1 cellular context compared by ENCODE assay signal in genomic region chr3:49786357-49787181, GRCh38.
TF ChIP-seq lines count a peak whose summit lies in the region.

Gene IP6K1 (minus strand): TSS chr3:49786542. CDS start chr3:49748040, 38,502 bp downstream.

TF ChIP-seq in WTC11, 78 proteins besides CTCF, POLR2A, EP300 and RAD21 (continued from another document):
- no peak for TF ChIP-seq SMAD3 (CRISPR knock-in tag; IDR thresholded peaks at IDR 0.05; ENCODE audit: borderline replicate concordance)
- TF ChIP-seq FOXK1 (CRISPR knock-in tag; IDR thresholded peaks at IDR 0.05), result peak; percentile 87; the same call in 1 of the 2 replicates
- TF ChIP-seq RELA (CRISPR knock-in tag; IDR thresholded peaks at IDR 0.05; ENCODE audit: borderline replicate concordance), result peak; percentile 67
- TF ChIP-seq NR3C1 (CRISPR knock-in tag; conservative IDR thresholded peaks at IDR 0.05; ENCODE audit: low read depth), result no peak
- TF ChIP-seq CREB1 (CRISPR knock-in tag; IDR thresholded peaks at IDR 0.05), result 0 out of 2 replicates have a peak, but pooled peaks have one; percentile 21
- TF ChIP-seq, protein P1, sequence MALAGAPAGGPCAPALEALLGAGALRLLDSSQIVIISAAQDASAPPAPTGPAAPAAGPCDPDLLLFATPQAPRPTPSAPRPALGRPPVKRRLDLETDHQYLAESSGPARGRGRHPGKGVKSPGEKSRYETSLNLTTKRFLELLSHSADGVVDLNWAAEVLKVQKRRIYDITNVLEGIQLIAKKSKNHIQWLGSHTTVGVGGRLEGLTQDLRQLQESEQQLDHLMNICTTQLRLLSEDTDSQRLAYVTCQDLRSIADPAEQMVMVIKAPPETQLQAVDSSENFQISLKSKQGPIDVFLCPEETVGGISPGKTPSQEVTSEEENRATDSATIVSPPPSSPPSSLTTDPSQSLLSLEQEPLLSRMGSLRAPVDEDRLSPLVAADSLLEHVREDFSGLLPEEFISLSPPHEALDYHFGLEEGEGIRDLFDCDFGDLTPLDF (CRISPR knock-in tag; IDR thresholded peaks at IDR 0.05), result no peak; the same call in 1 of the 2 replicates
- no peak for TF ChIP-seq ZMAT4 (CRISPR knock-in tag; IDR thresholded peaks at IDR 0.05)
- no peak; the same call in 1 of the 2 replicates for TF ChIP-seq E2F5 (CRISPR knock-in tag; IDR thresholded peaks at IDR 0.05)
- peak; percentile 91 for TF ChIP-seq NFYB (CRISPR knock-in tag; conservative IDR thresholded peaks at IDR 0.05; ENCODE audit: low read depth)
- TF ChIP-seq EMX1 (CRISPR knock-in tag; IDR thresholded peaks at IDR 0.05), result no peak
- no peak for TF ChIP-seq FOXJ3 (CRISPR knock-in tag; IDR thresholded peaks at IDR 0.05; ENCODE audit: borderline replicate concordance)
- TF ChIP-seq ZNF425 (CRISPR knock-in tag; conservative IDR thresholded peaks at IDR 0.05), result no peak
- no peak for TF ChIP-seq ZNF423 (CRISPR knock-in tag; IDR thresholded peaks at IDR 0.05)
- 0 out of 2 replicates have a peak, but pooled peaks have one; percentile 74 for TF ChIP-seq ARID4B (CRISPR knock-in tag; IDR thresholded peaks at IDR 0.05; ENCODE audit: borderline replicate concordance)
- TF ChIP-seq GTF2I (CRISPR knock-in tag; conservative IDR thresholded peaks at IDR 0.05), result no peak
- TF ChIP-seq ELF4 (CRISPR knock-in tag; IDR thresholded peaks at IDR 0.05; ENCODE audit: low read depth), result no peak
- TF ChIP-seq NR2C2 (CRISPR knock-in tag; IDR thresholded peaks at IDR 0.05), result no peak
- no peak for TF ChIP-seq ERG (CRISPR knock-in tag; IDR thresholded peaks at IDR 0.05)
- TF ChIP-seq USF2 (CRISPR knock-in tag; IDR thresholded peaks at IDR 0.05), result peak; percentile 100
